24 cellular contexts compared by ENCODE assay signal in genomic region chr1:59162665-59163064, GRCh38.
"Had no signal": no experiment of that assay in that cellular context is flagged by ENCODE, and none has a peak within 500 bp of the region (broad histone marks: within the 10 kb centered on the region; RNA-seq: fewer than 3 reads in every experiment).

No MANE protein-coding gene starts in this region.

- ATAC-seq: activated CD4-positive, CD25-positive, alpha-beta regulatory T cell treated with anti-CD3 and anti-CD28 coated beads, Interleukin-2, amount 50 U/mL, for 24 hours; activated CD8-positive, alpha-beta memory T cell treated with anti-CD3 and anti-CD28 coated beads, Interleukin-2, amount 10 ng/mL, durations not matched to agents 7 days and 5 days; activated CD8-positive, alpha-beta T cell treated with anti-CD3 and anti-CD28 coated beads for 36 hours; heart right ventricle; left lung; naive thymus-derived CD8-positive, alpha-beta T cell; T-helper 17 cell had no signal

- H3K27ac ChIP-seq: brain microvascular endothelial cell, left lung, neural progenitor cell, sigmoid colon, transverse colon had no signal

- FAIRE-seq: endometrium had no signal

- H3K4me3 ChIP-seq: heart right ventricle, left lung, lung, neural progenitor cell, sigmoid colon, transverse colon had no signal

- H3K27me3 ChIP-seq: brain microvascular endothelial cell, heart right ventricle, left lung, neural progenitor cell, sigmoid colon, transverse colon had no signal

- H2AFZ ChIP-seq: neural progenitor cell had no signal

- H3K4me1 ChIP-seq: left lung, neural progenitor cell, sigmoid colon, transverse colon had no signal

- DNase-seq: activated CD4-positive, alpha-beta T cell treated with anti-CD3 and anti-CD28 coated beads, Interleukin-2, amount 10 ng/mL, durations not matched to agents 24 days and 14 days; activated CD8-positive, alpha-beta memory T cell treated with anti-CD3 and anti-CD28 coated beads, Interleukin-2, amount 10 ng/mL, durations not matched to agents 7 days and 5 days; activated CD8-positive, alpha-beta T cell treated with anti-CD3 and anti-CD28 coated beads for 36 hours; activated effector memory CD4-positive, alpha-beta T cell treated with anti-CD3 and anti-CD28 coated beads, Interleukin-2, amount 50 U/mL, for 16 hours; activated naive CD4-positive, alpha-beta T cell treated with anti-CD3 and anti-CD28 coated beads, Interleukin-2, amount 10 ng/mL, durations not matched to agents 7 days and 5 days; activated T-cell treated with anti-CD3 and anti-CD28 coated beads for 4 hours; anterior cingulate cortex; brain microvascular endothelial cell; caudate nucleus; effector CD4-positive, alpha-beta T cell; foreskin fibroblast; heart right ventricle; left lung; naive thymus-derived CD8-positive, alpha-beta T cell; retina; sigmoid colon; stimulated activated CD4-positive, alpha-beta T cell treated with anti-CD3 and anti-CD28 coated beads, Interleukin-4, amount 100 ng/mL, for 4 hours; substantia nigra; T-helper 17 cell; transverse colon had no signal

- H3K4me2 ChIP-seq: neural progenitor cell had no signal

- H3K36me3 ChIP-seq: brain microvascular endothelial cell, heart right ventricle, left lung, sigmoid colon, transverse colon had no signal

- H3K9me3 ChIP-seq: sigmoid colon had no signal

- H3K9ac ChIP-seq: neural progenitor cell had no signal
